ENCODE assay signal across 22 cellular contexts in genomic region chr10:91575044-91575610, GRCh38. TPM values are rescaled to one million over a fixed set of nuclear protein-coding genes. Genes with fewer than 3 reads are reported as not detected.
DNase-seq lines count a peak whose midpoint lies in the region; ATAC-seq and TF ChIP-seq lines count a peak whose summit lies in the region.
"Had no signal": no experiment of that assay in that cellular context is flagged by ENCODE, and none has a peak within 500 bp of the region (broad histone marks: within the 10 kb centered on the region; RNA-seq: fewer than 3 reads in every experiment).

No MANE protein-coding gene starts in this region.

- H3K9me3 ChIP-seq in right cardiac atrium (ENCODE audit: control insufficient read depth, low read length) = no peaks in the 10 kb centered on the region
- H3K9me3 ChIP-seq: pancreas had no signal

- H3K9me3 Mint-ChIP-seq in HFFc6 = no peaks in the 10 kb centered on the region
- H3K9me3 Mint-ChIP-seq: activated CD8-positive, alpha-beta T cell treated with anti-CD3 and anti-CD28 coated beads for 36 hours had no signal

- H3K4me1 Mint-ChIP-seq in HFFc6 (ENCODE audit: low read depth) = peaks cover 54% of the 10 kb centered on the region
- H3K4me1 Mint-ChIP-seq: naive thymus-derived CD4-positive, alpha-beta T cell had no signal

- no peaks in the 10 kb centered on the region for H3K27me3 ChIP-seq in right cardiac atrium (ENCODE audit: control insufficient read depth, insufficient read depth)
- H3K27me3 ChIP-seq: pancreas had no signal

- peak; percentile 72 to 79 for ATAC-seq in right cardiac atrium
- ATAC-seq in HG03469 (IDR thresholded peaks at IDR 0.05; ENCODE audit: unreplicated experiment) = no peak
- ATAC-seq: activated CD8-positive, alpha-beta T cell treated with anti-CD3 and anti-CD28 coated beads for 36 hours; naive thymus-derived CD4-positive, alpha-beta T cell; pancreas had no signal

- H3K27ac Mint-ChIP-seq in HFFc6 = no peak overlapping the region
- H3K27ac Mint-ChIP-seq: activated CD8-positive, alpha-beta T cell treated with anti-CD3 and anti-CD28 coated beads for 36 hours; naive thymus-derived CD4-positive, alpha-beta T cell; stimulated activated naive CD8-positive, alpha-beta T cell treated with anti-CD3 and anti-CD28 coated beads, Interleukin-15, Interleukin-2, amounts not matched to agents 100 ng/mL and 50 ng/mL, for 24 hours had no signal

- intact Hi-C loops in right cardiac atrium (cut with DNase I) = no loop called here

- TF ChIP-seq CTCF in HFFc6 (IDR thresholded peaks at IDR 0.05) (no peak), foreskin fibroblast (IDR thresholded peaks at IDR 0.05; ENCODE audit: low read depth, low read length) (no peak)

- peak overlapping the region; percentile 24 for H3K27ac ChIP-seq in cingulate gyrus (ENCODE audit: low read depth, low read length)
- H3K27ac ChIP-seq in right cardiac atrium (ENCODE audit: low read length) = peak overlapping the region; percentile 72
- H3K27ac ChIP-seq: HL-60, pancreas had no signal

- H3K4me1 ChIP-seq in right cardiac atrium (ENCODE audit: control insufficient read depth, insufficient read depth, low read length) = no peaks in the 10 kb centered on the region

- H3K4me3 ChIP-seq in right cardiac atrium (ENCODE audit: low read length) = no peak overlapping the region
- no peak overlapping the region for H3K4me3 ChIP-seq in foreskin fibroblast (ENCODE audit: low read depth in 1 of 2, low read length in 2 of 2)
- H3K4me3 ChIP-seq: lung, pancreas, smooth muscle cell had no signal

- no peak overlapping the region for H3K4me3 Mint-ChIP-seq in HFFc6
- H3K4me3 Mint-ChIP-seq: activated CD8-positive, alpha-beta T cell treated with anti-CD3 and anti-CD28 coated beads for 36 hours; naive thymus-derived CD4-positive, alpha-beta T cell; stimulated activated naive CD8-positive, alpha-beta T cell treated with anti-CD3 and anti-CD28 coated beads, Interleukin-15, Interleukin-2, amounts not matched to agents 100 ng/mL and 50 ng/mL, for 24 hours had no signal

- H3K36me3 Mint-ChIP-seq in HFFc6 (ENCODE audit: low read depth) = no peaks in the 10 kb centered on the region; the same call in 1 of the 2 replicates
- H3K36me3 Mint-ChIP-seq: naive thymus-derived CD4-positive, alpha-beta T cell had no signal

- DNase-seq in COLO829 (ENCODE audit: low spot score) (peak; percentile 77), right cardiac atrium (no peak), pons (ENCODE audit: low spot score) (peak; percentile 60), HFFc6 (no peak), foreskin fibroblast (no peak), CD1c-positive myeloid dendritic cell (ENCODE audit: extremely low spot score) (no peak)
- DNase-seq: activated CD8-positive, alpha-beta T cell treated with anti-CD3 and anti-CD28 coated beads for 36 hours; activated naive CD4-positive, alpha-beta T cell treated with Interleukin-2 at 50 U/mL for 16 hours; activated T-cell treated with anti-CD3 and anti-CD28 coated beads, Interleukin-2, amount 50 U/mL, for 1 hour; aorta; naive thymus-derived CD4-positive, alpha-beta T cell; NCI-H1436; NCI-H2171 treated with DMSO at 0.1 percent for 48 hours; NCI-H69; pancreas; stimulated activated CD4-positive, alpha-beta T cell treated with anti-CD3 and anti-CD28 coated beads, Interleukin-2, amount 100 ng/mL, for 48 hours had no signal

- WGBS in right cardiac atrium = 32% methylated on average over 7 of the region's 7 CpGs

- H3K27me3 Mint-ChIP-seq in HFFc6 (ENCODE audit: insufficient read depth) = no peaks in the 10 kb centered on the region; the same call in 1 of the 2 replicates

RNA-seq across cellular contexts. Expression of gene PPP1R3C, which starts 57.7 kb away (rescaled TPM):
- 100 to 1,000 TPM; 162 to 222 (median 203) TPM for total RNA-seq in right cardiac atrium
- polyA plus RNA-seq in right cardiac atrium = 146 TPM
- 10 to 100 TPM; 33.7 to 66.0 (median 39.9) TPM for total RNA-seq in HFFc6 (2021; fragmentation: NEBNext Ultra II Directional; extraction: Animal tissue kit (Norgen Biotek cat#: 25700))
- polyA plus RNA-seq: naive thymus-derived CD4-positive, alpha-beta T cell had no signal

Comparison
In these comparisons a context has a peak if more than half of its experiments do, and no peak if none do; other contexts are left out.
1. DNase-seq: peak in COLO829 (single experiment) and pons (single experiment); none in right cardiac atrium (0 of 3), HFFc6 (single experiment), foreskin fibroblast (0 of 2) and CD1c-positive myeloid dendritic cell (single experiment).